27 cellular contexts compared by ENCODE assay signal in the genomic region with DNA sequence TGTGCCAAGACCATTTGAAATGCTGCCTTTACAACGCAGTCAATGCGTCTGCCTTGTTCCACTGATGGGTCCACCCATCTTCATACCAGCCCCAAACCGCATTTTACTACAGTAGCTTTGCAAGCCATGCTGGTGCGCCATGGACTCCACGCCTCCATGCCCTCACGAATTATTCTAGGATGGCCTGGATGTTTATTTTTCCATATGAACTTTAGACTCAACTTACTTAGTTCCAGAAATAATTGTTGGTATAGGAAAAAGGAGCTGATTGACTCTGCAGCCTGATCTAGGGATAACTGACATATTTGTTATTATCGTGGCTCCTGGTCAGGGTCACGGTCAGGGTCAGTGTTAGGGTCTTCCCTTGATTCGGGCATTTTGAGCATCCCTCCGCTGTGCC.
"Had no signal": no experiment of that assay in that cellular context is flagged by ENCODE, and none has a peak within 500 bp of the region (broad histone marks: within the 10 kb centered on the region; RNA-seq: fewer than 3 reads in every experiment).

No MANE protein-coding gene starts in this region.

- FAIRE-seq: urothelium cell line had no signal

- H3K9ac ChIP-seq: neural progenitor cell, parathyroid adenoma had no signal

- H3K4me3 ChIP-seq: heart right ventricle, hepatocyte, lower lobe of right lung, neural progenitor cell, psoas muscle, skin epidermis, spleen, suprapubic skin, thoracic aorta, tibial artery, upper lobe of right lung had no signal

- H3K27ac ChIP-seq: heart right ventricle, hepatocyte, lower lobe of right lung, neural progenitor cell, neutrophil, parathyroid adenoma, psoas muscle, skin epidermis, spleen, suprapubic skin, thoracic aorta, tibial artery, upper lobe of right lung had no signal

- H3K4me2 ChIP-seq: hepatocyte, neural progenitor cell had no signal

- H3K9me3 ChIP-seq: lower lobe of right lung, neutrophil, suprapubic skin, thoracic aorta, tibial artery had no signal

- DNase-seq: glutamatergic neuron; heart right ventricle; islet precursor cell; lower lobe of right lung; mammary epithelial cell; mesendoderm; naive thymus-derived CD4-positive, alpha-beta T cell; nephron progenitor cell; occipital lobe; psoas muscle; spleen; stimulated activated CD4-positive, alpha-beta T cell treated with anti-CD3 and anti-CD28 coated beads, Interleukin-4, amount 100 ng/mL, for 24 hours; stimulated activated naive CD4-positive, alpha-beta T cell; tibial artery; trophoblast cell; upper lobe of right lung had no signal

- H3K4me1 ChIP-seq: lower lobe of right lung, neural progenitor cell, parathyroid adenoma, psoas muscle, upper lobe of right lung had no signal

- H2AFZ ChIP-seq: hepatocyte, neural progenitor cell, parathyroid adenoma had no signal

- H3K27me3 ChIP-seq: hepatocyte, neural progenitor cell had no signal

- H3K79me2 ChIP-seq: hepatocyte, parathyroid adenoma had no signal

- ATAC-seq: heart right ventricle; left lobe of liver; lower lobe of right lung; naive thymus-derived CD4-positive, alpha-beta T cell; psoas muscle; sciatic nerve; stimulated activated effector memory CD8-positive, alpha-beta T cell treated with anti-CD3 and anti-CD28 coated beads, Interleukin-12 subunit alpha, Interleukin-12 subunit beta, amount 100 ng/mL, for 72 hours; upper lobe of right lung had no signal

- H3K36me3 ChIP-seq: heart right ventricle, lower lobe of right lung, neural progenitor cell, neutrophil, spleen, suprapubic skin, thoracic aorta, tibial artery, upper lobe of right lung had no signal
